Comparison of ENCODE assay signal across 19 cellular contexts in the genomic region with DNA sequence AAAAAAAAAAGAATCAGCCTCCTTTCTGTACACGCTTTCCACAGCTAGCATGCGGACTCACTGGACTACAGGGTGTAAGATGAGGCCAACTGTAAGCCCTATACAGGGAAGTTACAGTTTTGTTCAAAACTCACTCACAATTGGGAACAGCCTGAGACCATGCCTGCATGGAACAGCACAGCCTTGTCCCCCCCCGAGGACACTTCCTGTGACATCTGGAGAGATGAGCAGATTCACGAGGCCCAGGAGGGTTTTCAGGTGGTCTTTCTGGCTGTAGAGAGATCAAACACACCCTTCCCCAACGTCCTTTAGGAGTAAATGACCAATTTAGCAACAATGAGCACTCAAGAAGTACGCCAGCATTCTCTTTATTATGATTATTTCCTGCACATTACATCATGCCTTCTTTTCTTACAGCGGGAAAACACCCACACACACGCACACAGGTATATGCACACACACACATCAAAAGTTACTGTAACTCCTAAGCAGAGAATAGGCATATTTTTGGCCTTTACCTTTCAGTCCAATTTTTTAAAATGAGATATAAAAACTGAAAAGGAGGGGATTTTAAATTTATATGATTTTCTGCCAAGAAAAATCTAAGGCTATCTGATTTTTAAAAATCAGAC. TPM values are rescaled to one million over a fixed set of nuclear protein-coding genes. Genes with fewer than 3 reads are reported as not detected.
DNase-seq lines count a peak whose midpoint lies in the region; ATAC-seq and TF ChIP-seq lines count a peak whose summit lies in the region.
"Had no signal": no experiment of that assay in that cellular context is flagged by ENCODE, and none has a peak within 500 bp of the region (broad histone marks: within the 10 kb centered on the region; RNA-seq: fewer than 3 reads in every experiment).

No MANE protein-coding gene starts in this region.

- peaks cover 0 to 2% (median 0%) of the 10 kb centered on the region in 7 donors for H3K9me3 Mint-ChIP-seq in CD4-positive, CD25-positive, alpha-beta regulatory T cell
- peaks cover 4% of the 10 kb centered on the region for H3K9me3 Mint-ChIP-seq in T-helper 1 cell treated with Interleukin-12 subunit alpha and Interleukin-12 subunit beta and Interleukin-4 antibody, amounts not matched to agents 30 μg/mL and 1 μg/mL, for 36 hours
- H3K9me3 Mint-ChIP-seq: natural killer cell had no signal

- no peak overlapping the region for H3K4me3 Mint-ChIP-seq in CD4-positive, CD25-positive, alpha-beta regulatory T cell
- peak overlapping the region; percentile 26 for H3K4me3 Mint-ChIP-seq in T-helper 1 cell treated with Interleukin-12 subunit alpha and Interleukin-12 subunit beta and Interleukin-4 antibody, amounts not matched to agents 30 μg/mL and 1 μg/mL, for 36 hours
- H3K4me3 Mint-ChIP-seq: B cell, natural killer cell had no signal

- H3K27ac ChIP-seq in CD4-positive, CD25-positive, alpha-beta regulatory T cell (ENCODE audit: insufficient read depth, low read length, poor library complexity, severe bottlenecking), result no peak overlapping the region
- no peak overlapping the region for H3K27ac ChIP-seq in upper lobe of right lung
- H3K27ac ChIP-seq: esophagus squamous epithelium, right lobe of liver, upper lobe of left lung, WERI-Rb-1 had no signal

- no peaks in the 10 kb centered on the region for H3K9me3 ChIP-seq in CD4-positive, CD25-positive, alpha-beta regulatory T cell (ENCODE audit: control insufficient read depth in 2 of 2, low read length in 2 of 2)
- no peaks in the 10 kb centered on the region for H3K9me3 ChIP-seq in upper lobe of right lung
- H3K9me3 ChIP-seq: esophagus squamous epithelium, right lobe of liver, upper lobe of left lung had no signal

- TF ChIP-seq CTCF in upper lobe of right lung (IDR thresholded peaks at IDR 0.05), result no peak

- H3K27me3 Mint-ChIP-seq in CD4-positive, CD25-positive, alpha-beta regulatory T cell, result no peaks in the 10 kb centered on the region
- H3K27me3 Mint-ChIP-seq in T-helper 1 cell treated with Interleukin-12 subunit alpha and Interleukin-12 subunit beta and Interleukin-4 antibody, amounts not matched to agents 30 μg/mL and 1 μg/mL, for 36 hours (ENCODE audit: low read depth), result no peaks in the 10 kb centered on the region

- no peaks in the 10 kb centered on the region for H3K36me3 Mint-ChIP-seq in CD4-positive, CD25-positive, alpha-beta regulatory T cell
- peaks cover 5% of the 10 kb centered on the region for H3K36me3 Mint-ChIP-seq in T-helper 1 cell treated with Interleukin-12 subunit alpha and Interleukin-12 subunit beta and Interleukin-4 antibody, amounts not matched to agents 30 μg/mL and 1 μg/mL, for 36 hours (ENCODE audit: low read depth)
- H3K36me3 Mint-ChIP-seq: natural killer cell had no signal

- POLR2A ChIA-PET in HEK293T (lab: Yijun Ruan, JAX), result no interaction called here

- peaks cover 0 to 21% (median 3%) of the 10 kb centered on the region in 4 donors for H3K4me1 Mint-ChIP-seq in CD4-positive, CD25-positive, alpha-beta regulatory T cell
- peaks cover 29% of the 10 kb centered on the region for H3K4me1 Mint-ChIP-seq in T-helper 1 cell treated with Interleukin-12 subunit alpha and Interleukin-12 subunit beta and Interleukin-4 antibody, amounts not matched to agents 30 μg/mL and 1 μg/mL, for 36 hours (ENCODE audit: low read depth)
- H3K4me1 Mint-ChIP-seq: B cell had no signal

- H3K4me1 ChIP-seq in CD4-positive, CD25-positive, alpha-beta regulatory T cell (ENCODE audit: control insufficient read depth, insufficient read depth, low read length, poor library complexity, severe bottlenecking), result peaks cover 3% of the 10 kb centered on the region
- H3K4me1 ChIP-seq in upper lobe of right lung, result no peaks in the 10 kb centered on the region
- H3K4me1 ChIP-seq: upper lobe of left lung had no signal

- no peaks in the 10 kb centered on the region for H3K36me3 ChIP-seq in CD4-positive, CD25-positive, alpha-beta regulatory T cell (ENCODE audit: control insufficient read depth, insufficient read depth, low read length)
- no peaks in the 10 kb centered on the region for H3K36me3 ChIP-seq in upper lobe of right lung
- H3K36me3 ChIP-seq: esophagus squamous epithelium, right lobe of liver, upper lobe of left lung had no signal

- H3K27me3 ChIP-seq in CD4-positive, CD25-positive, alpha-beta regulatory T cell (ENCODE audit: control insufficient read depth, insufficient read depth, low read length), result no peaks in the 10 kb centered on the region
- no peaks in the 10 kb centered on the region for H3K27me3 ChIP-seq in upper lobe of right lung
- H3K27me3 ChIP-seq: esophagus squamous epithelium, right lobe of liver, upper lobe of left lung had no signal

- peak overlapping the region in 2 of 3 donors; percentile 20 to 40 for H3K27ac Mint-ChIP-seq in CD4-positive, CD25-positive, alpha-beta regulatory T cell
- H3K27ac Mint-ChIP-seq in T-helper 1 cell treated with Interleukin-12 subunit alpha and Interleukin-12 subunit beta and Interleukin-4 antibody, amounts not matched to agents 30 μg/mL and 1 μg/mL, for 36 hours, result peak overlapping the region; percentile 73
- H3K27ac Mint-ChIP-seq: B cell, natural killer cell had no signal

- intact Hi-C loops in upper lobe of right lung (cut with DNase I), result no loop called here

- no peak overlapping the region for H3K4me3 ChIP-seq in CD4-positive, CD25-positive, alpha-beta regulatory T cell (ENCODE audit: low read depth, low read length)
- H3K4me3 ChIP-seq in upper lobe of right lung, result no peak overlapping the region
- H3K4me3 ChIP-seq: esophagus squamous epithelium, right lobe of liver, upper lobe of left lung had no signal

- no peak for ATAC-seq in CD4-positive, CD25-positive, alpha-beta regulatory T cell (ENCODE audit: low read depth in 2 of 2)
- ATAC-seq in esophagus mucosa (peak; percentile 55), upper lobe of right lung (no peak)
- ATAC-seq: natural killer cell had no signal

- peak; percentile 1 for DNase-seq in NCI-H748 (lab: John Stamatoyannopoulos, UW; ENCODE audit: unreplicated experiment)
- DNase-seq in NCI-H748 treated with DMSO at 0.1 percent for 48 hours (lab: John Stamatoyannopoulos, UW), result no peak
- no peak for DNase-seq in CD4-positive, CD25-positive, alpha-beta regulatory T cell
- no peak for DNase-seq in upper lobe of right lung
- DNase-seq in NCI-H510A treated with DMSO at 0.1 percent for 48 hours (lab: John Stamatoyannopoulos, UW), result no peak
- no peak for DNase-seq in HEK293T (ENCODE audit: extremely low spot score)
- DNase-seq: 8988T; activated effector memory CD4-positive, alpha-beta T cell treated with anti-CD3 and anti-CD28 coated beads, Interleukin-2, amount 50 U/mL, for 16 hours; effector memory CD4-positive, alpha-beta T cell; esophagus squamous epithelium; natural killer cell; NCI-H446 treated with DMSO at 0.1 percent for 48 hours; stimulated activated naive CD4-positive, alpha-beta T cell treated with Interleukin-2 at 50 U/mL for 16 hours; upper lobe of left lung; WERI-Rb-1 had no signal

- CTCF ChIA-PET in HEK293T (lab: Yijun Ruan, JAX), result no interaction called here

TF ChIP-seq in HEK293T, 16 proteins besides CTCF, POLR2A, EP300 and RAD21:
- TF ChIP-seq BHLHE40 (IDR thresholded peaks at IDR 0.05; ENCODE audit: borderline replicate concordance), result no peak
- TF ChIP-seq FOXM1 (IDR thresholded peaks at IDR 0.05; ENCODE audit: borderline replicate concordance), result no peak
- TF ChIP-seq LEF1 (IDR thresholded peaks at IDR 0.05; ENCODE audit: borderline replicate concordance), result no peak
- TF ChIP-seq SUZ12 (IDR thresholded peaks at IDR 0.05), result no peak
- TF ChIP-seq, protein P1, sequence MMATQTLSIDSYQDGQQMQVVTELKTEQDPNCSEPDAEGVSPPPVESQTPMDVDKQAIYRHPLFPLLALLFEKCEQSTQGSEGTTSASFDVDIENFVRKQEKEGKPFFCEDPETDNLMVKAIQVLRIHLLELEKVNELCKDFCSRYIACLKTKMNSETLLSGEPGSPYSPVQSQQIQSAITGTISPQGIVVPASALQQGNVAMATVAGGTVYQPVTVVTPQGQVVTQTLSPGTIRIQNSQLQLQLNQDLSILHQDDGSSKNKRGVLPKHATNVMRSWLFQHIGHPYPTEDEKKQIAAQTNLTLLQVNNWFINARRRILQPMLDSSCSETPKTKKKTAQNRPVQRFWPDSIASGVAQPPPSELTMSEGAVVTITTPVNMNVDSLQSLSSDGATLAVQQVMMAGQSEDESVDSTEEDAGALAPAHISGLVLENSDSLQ (IDR thresholded peaks at IDR 0.05), result no peak
- TF ChIP-seq SP1 (IDR thresholded peaks at IDR 0.05), result no peak
- no peak for TF ChIP-seq NFRKB (IDR thresholded peaks at IDR 0.05)
- TF ChIP-seq CTBP1 (IDR thresholded peaks at IDR 0.05; ENCODE audit: borderline replicate concordance), result no peak
- no peak for TF ChIP-seq L3MBTL2 (conservative IDR thresholded peaks at IDR 0.05)

RNA-seq across cellular contexts. Expression of a gene that starts 39.0 kb away (rescaled TPM):
- 7.8 TPM for total RNA-seq in CD4-positive, CD25-positive, alpha-beta regulatory T cell
- polyA plus RNA-seq in CD4-positive, CD25-positive, alpha-beta regulatory T cell, result under 1 TPM; 0.06 to 0.37 (median 0.17) TPM
- total RNA-seq in esophagus mucosa, result 5.3 TPM
- total RNA-seq in upper lobe of right lung, result 49.6 TPM
